Comparison of ENCODE assay signal across 13 cellular contexts in the genomic region with DNA sequence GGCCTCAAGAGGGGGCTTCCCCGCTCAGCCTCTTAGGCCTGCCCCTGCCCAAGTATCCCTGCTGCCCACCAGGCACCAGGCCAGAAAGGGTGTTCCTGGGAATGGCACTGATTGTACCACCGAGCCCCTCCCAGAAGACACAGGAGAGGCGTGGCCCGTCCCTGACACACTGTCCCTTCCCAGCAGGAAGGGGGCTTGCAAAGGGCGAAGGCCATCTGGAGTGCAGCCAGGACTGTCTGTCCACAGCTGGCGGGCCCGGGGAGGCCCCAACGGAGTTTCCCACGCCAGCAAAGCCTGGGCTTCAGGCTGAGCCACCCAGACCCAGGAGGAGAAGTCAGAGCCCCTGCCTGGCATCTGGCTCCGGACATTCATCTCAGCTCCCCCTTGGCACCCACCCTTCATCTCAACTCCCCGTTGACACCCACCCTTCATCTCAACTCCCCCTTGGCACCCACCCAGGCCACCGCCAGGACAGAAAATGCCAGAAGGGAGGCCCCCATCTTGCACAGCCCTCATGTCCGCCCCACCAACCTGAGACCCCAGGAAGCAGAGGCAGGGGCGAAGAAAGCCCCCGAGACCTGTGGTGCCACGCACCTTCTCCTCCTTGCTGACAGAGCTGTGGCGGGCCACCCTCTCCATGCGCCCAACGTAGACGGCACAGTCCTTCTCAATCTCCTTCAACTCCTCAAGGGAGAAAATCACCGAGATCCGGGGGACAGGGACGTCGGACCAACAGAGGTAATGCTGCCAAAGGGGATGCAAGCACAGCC. TPM values are rescaled to one million over a fixed set of nuclear protein-coding genes. Genes with fewer than 3 reads are reported as not detected.
A peak's percentile ranks its signal among the peaks of the same experiment; 100 is the strongest.
DNase-seq lines count a peak whose midpoint lies in the region; ATAC-seq and TF ChIP-seq lines count a peak whose summit lies in the region.
"Had no signal": no experiment of that assay in that cellular context is flagged by ENCODE, and none has a peak within 500 bp of the region (broad histone marks: within the 10 kb centered on the region; RNA-seq: fewer than 3 reads in every experiment).

No MANE protein-coding gene starts in this region.

- H3K36me3 Mint-ChIP-seq in glutamatergic neuron (ENCODE audit: unreplicated experiment) (no peaks in the 10 kb centered on the region), nephron progenitor cell (ENCODE audit: low read depth) (peaks cover 29% of the 10 kb centered on the region)

- no peak overlapping the region for H3K4me3 Mint-ChIP-seq in glutamatergic neuron (ENCODE audit: unreplicated experiment)
- no peak overlapping the region for H3K4me3 Mint-ChIP-seq in nephron progenitor cell
- H3K4me3 Mint-ChIP-seq in stimulated activated naive CD8-positive, alpha-beta T cell treated with anti-CD3 and anti-CD28 coated beads, Interleukin-15, amount 100 ng/mL, for 72 hours, result no peak overlapping the region
- H3K4me3 Mint-ChIP-seq: CD4-positive, CD25-positive, alpha-beta regulatory T cell; IgD-negative memory B cell had no signal

- TF ChIP-seq POLR2A in sigmoid colon (IDR thresholded peaks at IDR 0.05), result no peak

- H3K27me3 Mint-ChIP-seq in glutamatergic neuron (ENCODE audit: unreplicated experiment) (peaks cover 11% of the 10 kb centered on the region), nephron progenitor cell (ENCODE audit: low read depth, poor library complexity) (peaks cover 7% of the 10 kb centered on the region)
- no peaks in the 10 kb centered on the region for H3K27me3 Mint-ChIP-seq in stimulated activated naive CD8-positive, alpha-beta T cell treated with anti-CD3 and anti-CD28 coated beads, Interleukin-15, amount 100 ng/mL, for 72 hours
- H3K27me3 Mint-ChIP-seq: CD4-positive, CD25-positive, alpha-beta regulatory T cell; IgD-negative memory B cell had no signal

- peaks cover 53 to 92% (median 72%) of the 10 kb centered on the region in 4 donors for H3K36me3 ChIP-seq in sigmoid colon
- H3K36me3 ChIP-seq in SJCRH30, result peaks cover 51% of the 10 kb centered on the region

- H3K9me3 Mint-ChIP-seq in glutamatergic neuron (ENCODE audit: unreplicated experiment) (peaks cover 15% of the 10 kb centered on the region), nephron progenitor cell (no peaks in the 10 kb centered on the region)
- H3K9me3 Mint-ChIP-seq in stimulated activated naive CD8-positive, alpha-beta T cell treated with anti-CD3 and anti-CD28 coated beads, Interleukin-15, amount 100 ng/mL, for 72 hours, result no peaks in the 10 kb centered on the region
- H3K9me3 Mint-ChIP-seq: CD4-positive, CD25-positive, alpha-beta regulatory T cell; IgD-negative memory B cell had no signal

- H3K9me3 ChIP-seq in sigmoid colon (no peaks in the 10 kb centered on the region), SJCRH30 (replicated peaks) (no peaks in the 10 kb centered on the region)
- H3K9me3 ChIP-seq: A549, BE2C had no signal

- H3K4me1 ChIP-seq in sigmoid colon (no peaks in the 10 kb centered on the region), SJCRH30 (no peaks in the 10 kb centered on the region)
- H3K4me1 ChIP-seq: A549, BE2C had no signal

- no peak for TF ChIP-seq CTCF in glutamatergic neuron (IDR thresholded peaks at IDR 0.05; ENCODE audit: partially characterized antibody, unreplicated experiment)
- no peak for TF ChIP-seq CTCF in nephron progenitor cell (IDR thresholded peaks at IDR 0.05)
- TF ChIP-seq CTCF in sigmoid colon (IDR thresholded peaks at IDR 0.05), result no peak

- H3K4me1 Mint-ChIP-seq in glutamatergic neuron (ENCODE audit: low read depth, unreplicated experiment) (peaks cover 1% of the 10 kb centered on the region), nephron progenitor cell (peaks cover 5% of the 10 kb centered on the region)
- peaks cover 6% of the 10 kb centered on the region for H3K4me1 Mint-ChIP-seq in stimulated activated naive CD8-positive, alpha-beta T cell treated with anti-CD3 and anti-CD28 coated beads, Interleukin-15, amount 100 ng/mL, for 72 hours

- no peak overlapping the region for H3K27ac Mint-ChIP-seq in glutamatergic neuron (ENCODE audit: unreplicated experiment)
- H3K27ac Mint-ChIP-seq in nephron progenitor cell, result peak overlapping the region; percentile 39
- peak overlapping the region in 1 of 2 donors; percentile 60 for H3K27ac Mint-ChIP-seq in stimulated activated naive CD8-positive, alpha-beta T cell treated with anti-CD3 and anti-CD28 coated beads, Interleukin-15, amount 100 ng/mL, for 72 hours
- H3K27ac Mint-ChIP-seq: CD4-positive, CD25-positive, alpha-beta regulatory T cell; IgD-negative memory B cell had no signal

- TF ChIP-seq EP300 in sigmoid colon (IDR thresholded peaks at IDR 0.05), result no peak

- 72 to 83% methylated on average over 24 of the region's 24 CpGs for WGBS in sigmoid colon, 2 donors

- no peak overlapping the region for H3K27ac ChIP-seq in sigmoid colon
- no peak overlapping the region for H3K27ac ChIP-seq in SJCRH30
- H3K27ac ChIP-seq: A549, GM23248 had no signal

- peak; percentile 2 for DNase-seq in Daoy (ENCODE audit: low read depth)
- DNase-seq in glutamatergic neuron, result peak; percentile 30
- DNase-seq in nephron progenitor cell, result no peak
- DNase-seq in sigmoid colon, result peak; percentile 62
- no peak for DNase-seq in SJCRH30
- DNase-seq in HUDEP-2 (lab: John Stamatoyannopoulos, UW; ENCODE audit: unreplicated experiment in 76 of 76), result no peak
- no peak for DNase-seq in stimulated activated naive CD8-positive, alpha-beta T cell treated with anti-CD3 and anti-CD28 coated beads, Interleukin-15, amount 100 ng/mL, for 72 hours
- DNase-seq: BE2C; CD4-positive, CD25-positive, alpha-beta regulatory T cell; DMS53; GM23248 had no signal

- H3K4me3 ChIP-seq in sigmoid colon, result no peak overlapping the region
- no peak overlapping the region for H3K4me3 ChIP-seq in SJCRH30
- H3K4me3 ChIP-seq: A549, GM23248 had no signal

- intact Hi-C loops in sigmoid colon (cut with DNase I), result no loop called here

- ATAC-seq in stimulated activated naive CD8-positive, alpha-beta T cell treated with anti-CD3 and anti-CD28 coated beads, Interleukin-15, amount 100 ng/mL, for 72 hours, result no peak
- ATAC-seq: A549 had no signal

- H3K27me3 ChIP-seq in sigmoid colon (no peaks in the 10 kb centered on the region), SJCRH30 (no peaks in the 10 kb centered on the region)
- H3K27me3 ChIP-seq: BE2C had no signal

RNA-seq across cellular contexts. Expression of a gene that starts 19.4 kb away (rescaled TPM):
- 9.0 and 17.3 TPM in 2 replicates for total RNA-seq in Daoy (2014; rRNA removed; shearing (Covaris generic))
- 51.0 TPM for total RNA-seq in glutamatergic neuron (ENCODE audit: unreplicated experiment)
- total RNA-seq in sigmoid colon, result 10 to 100 TPM; 23.5 to 67.0 (median 28.2) TPM
- polyA plus RNA-seq in sigmoid colon, result 10 to 100 TPM in 1 of 3 donors, 1 to 10 TPM in 2; 4.6 to 33.4 (median 4.8) TPM
- 27.8 and 40.2 TPM in 2 replicates for total RNA-seq in SJCRH30 (2014; rRNA removed; shearing (Covaris generic))

RNA-seq across cellular contexts. Expression of a gene that starts 24.6 kb away (rescaled TPM):
- 19.1 and 20.5 TPM in 2 replicates for total RNA-seq in Daoy (2014; rRNA removed; shearing (Covaris generic))
- total RNA-seq in glutamatergic neuron (ENCODE audit: unreplicated experiment) (23.9 TPM), sigmoid colon (10 to 100 TPM; 17.5 to 30.2 (median 22.3) TPM)
- 10 to 100 TPM; 10.2 to 26.5 (median 15.7) TPM for polyA plus RNA-seq in sigmoid colon
- total RNA-seq in SJCRH30 (2014; rRNA removed; shearing (Covaris generic)), result 15.4 and 16.4 TPM in 2 replicates

RNA-seq across cellular contexts. Expression of a gene that starts 25.7 kb away (rescaled TPM):
- total RNA-seq in Daoy (2014; rRNA removed; shearing (Covaris generic)), result 5.1 and 18.1 TPM in 2 replicates
- total RNA-seq in glutamatergic neuron (ENCODE audit: unreplicated experiment) (88.2 TPM), sigmoid colon (10 to 100 TPM in 3 of 4 donors, 1 to 10 TPM in 1; 7.2 to 47.4 (median 14.9) TPM)
- 10 to 100 TPM in 2 of 3 donors, 1 to 10 TPM in 1; 8.8 to 45.9 (median 12.0) TPM for polyA plus RNA-seq in sigmoid colon
- 11.2 and 21.4 TPM in 2 replicates for total RNA-seq in SJCRH30 (2014; rRNA removed; shearing (Covaris generic))

RNA-seq across cellular contexts. Expression of a gene that starts 36.1 kb away (rescaled TPM):
- total RNA-seq in Daoy (2014; rRNA removed; shearing (Covaris generic)), result 14.6 and 16.9 TPM in 2 replicates
- 88.5 TPM for total RNA-seq in glutamatergic neuron (ENCODE audit: unreplicated experiment)
- total RNA-seq in sigmoid colon, result 1 to 10 TPM; 2.5 to 10.0 (median 6.7) TPM
- 1 to 10 TPM in 2 of 3 donors, under 1 TPM in 1; 0.60 to 6.0 (median 2.1) TPM for polyA plus RNA-seq in sigmoid colon
- total RNA-seq in SJCRH30 (2014; rRNA removed; shearing (Covaris generic)), result 52.0 and 54.0 TPM in 2 replicates

RNA-seq across cellular contexts. Expression of a gene that starts 39.7 kb away (rescaled TPM):
- total RNA-seq in Daoy (2014; rRNA removed; shearing (Covaris generic)), result 21.8 and 26.3 TPM in 2 replicates
- total RNA-seq in glutamatergic neuron (ENCODE audit: unreplicated experiment), result 31.3 TPM
- 10 to 100 TPM; 14.2 to 21.4 (median 18.2) TPM for total RNA-seq in sigmoid colon
- polyA plus RNA-seq in sigmoid colon, result 10 to 100 TPM; 24.6 to 88.1 (median 31.7) TPM
- total RNA-seq in SJCRH30 (2014; rRNA removed; shearing (Covaris generic)), result 38.7 and 39.1 TPM in 2 replicates

Comparison
In these comparisons a context has a peak if more than half of its experiments do, and no peak if none do; other contexts are left out.
1. DNase-seq: peak in Daoy (single experiment), glutamatergic neuron (single experiment) and sigmoid colon (single experiment); none in nephron progenitor cell (single experiment), SJCRH30 (0 of 2), HUDEP-2 (0 of 76) and stimulated activated naive CD8-positive, alpha-beta T cell treated with anti-CD3 and anti-CD28 coated beads, Interleukin-15, amount 100 ng/mL, for 72 hours (0 of 2).